In genomic region chr3:22819209-22819608, GRCh38 we compare ENCODE assay signal across 3 cellular contexts.
"Had no signal": no experiment of that assay in that cellular context is flagged by ENCODE, and none has a peak within 500 bp of the region (broad histone marks: within the 10 kb centered on the region; RNA-seq: fewer than 3 reads in every experiment).

No MANE protein-coding gene starts in this region.

- ATAC-seq: GM12878 had no signal

- H3K4me3 ChIP-seq: GM12878 had no signal

- DNase-seq: GDM1, GF-D8 had no signal
